ENCODE assay signal across 16 cellular contexts in genomic region chr12:64595863-64596793, GRCh38. TPM values are rescaled to one million over a fixed set of nuclear protein-coding genes. Genes with fewer than 3 reads are reported as not detected.
A peak's percentile ranks its signal among the peaks of the same experiment; 100 is the strongest.
DNase-seq lines count a peak whose midpoint lies in the region; ATAC-seq and TF ChIP-seq lines count a peak whose summit lies in the region.
"Had no signal": no experiment of that assay in that cellular context is flagged by ENCODE, and none has a peak within 500 bp of the region (broad histone marks: within the 10 kb centered on the region; RNA-seq: fewer than 3 reads in every experiment).

No MANE protein-coding gene starts in this region.

- H3K4me1 ChIP-seq in right cardiac atrium (ENCODE audit: control insufficient read depth, insufficient read depth, low read length) (no peaks in the 10 kb centered on the region), spleen (peaks cover 0 to 63% (median 8%) of the 10 kb centered on the region in 6 donors), mesendoderm (ENCODE audit: control insufficient read depth, low read depth, low read length) (peaks cover 4% of the 10 kb centered on the region)
- H3K4me1 ChIP-seq: gastroesophageal sphincter, pancreas, SJSA1 had no signal

- peak; percentile 45 for DNase-seq in ELF-1 (ENCODE audit: low read depth, low spot score)
- peak; percentile 61 to 63 for DNase-seq in NOMO-1 (lab: John Stamatoyannopoulos, UW; ENCODE audit: unreplicated experiment in 2 of 2)
- no peak for DNase-seq in right cardiac atrium
- DNase-seq in spleen = no peak
- no peak for DNase-seq in mesendoderm
- DNase-seq: BE2C, DMS53, dorsolateral prefrontal cortex, erythroblast, NCI-H1092, NCI-H510A treated with DMSO at 0.1 percent for 48 hours, pancreas had no signal

- H4K8ac ChIP-seq in mesendoderm (ENCODE audit: low read depth, low read length) = no peak overlapping the region

- H3K18ac ChIP-seq in mesendoderm (ENCODE audit: low read length) = no peak overlapping the region

- H3K4me3 ChIP-seq in right cardiac atrium (ENCODE audit: low read length) (no peak overlapping the region), spleen (peak overlapping the region in 1 of 8 donors; percentile 23), mesendoderm (ENCODE audit: low read length) (no peak overlapping the region)
- H3K4me3 ChIP-seq: dorsolateral prefrontal cortex, gastroesophageal sphincter, pancreas, SJSA1 had no signal

- H2AK5ac ChIP-seq in mesendoderm (ENCODE audit: low read length) = no peak overlapping the region

- peak; percentile 62 to 69 for ATAC-seq in right cardiac atrium
- ATAC-seq in GM19463 (IDR thresholded peaks at IDR 0.05; ENCODE audit: unreplicated experiment) = no peak
- no peak for ATAC-seq in HG02763 (IDR thresholded peaks at IDR 0.05; ENCODE audit: unreplicated experiment)
- ATAC-seq: gastroesophageal sphincter had no signal

- H3K79me2 ChIP-seq in mesendoderm (ENCODE audit: control insufficient read depth, insufficient read depth, low read length) = no peaks in the 10 kb centered on the region

- 84% methylated on average over 6 of the region's 6 CpGs for WGBS in right cardiac atrium
- WGBS in spleen, 5 donors = 67 to 89% (median 78%) methylated on average over 6 of the region's 6 CpGs
- WGBS in mesendoderm (ENCODE audit: extremely low coverage, insufficient coverage, low lambda C conversion rate) = no CpG with 5 or more reads among the region's 6 CpGs

- no peak overlapping the region for H2BK15ac ChIP-seq in mesendoderm (replicated peaks; ENCODE audit: low read depth)

- no peak overlapping the region for H3K56ac ChIP-seq in mesendoderm (ENCODE audit: low read length)

- no peak overlapping the region for H2BK120ac ChIP-seq in mesendoderm (ENCODE audit: low read depth, low read length)

- no peaks in the 10 kb centered on the region for H3K9me3 ChIP-seq in right cardiac atrium (ENCODE audit: control insufficient read depth, low read length)
- no peaks in the 10 kb centered on the region for H3K9me3 ChIP-seq in spleen
- H3K9me3 ChIP-seq: BE2C, gastroesophageal sphincter, pancreas, SJSA1 had no signal

- H3K23ac ChIP-seq in mesendoderm (ENCODE audit: low read length) = no peak overlapping the region

- no peak overlapping the region for H3K4ac ChIP-seq in mesendoderm (ENCODE audit: low read depth, low read length)

- no peak overlapping the region for H3K4me2 ChIP-seq in mesendoderm (ENCODE audit: low read length)

- H2BK5ac ChIP-seq in mesendoderm (ENCODE audit: low read length) = no peak overlapping the region

- intact Hi-C loops in right cardiac atrium (cut with DNase I) = no loop called here
- intact Hi-C loops in spleen (cut with DNase I; ENCODE audit: low total_unique reads) = no loop called here

- H3K27ac ChIP-seq in right cardiac atrium (ENCODE audit: low read length) (no peak overlapping the region), spleen (peak overlapping the region in 7 of 8 donors; percentile 7 to 88 (median 71)), mesendoderm (ENCODE audit: low read depth, low read length) (no peak overlapping the region)
- H3K27ac ChIP-seq: dorsolateral prefrontal cortex, gastroesophageal sphincter, pancreas, SJSA1 had no signal

- TF ChIP-seq POLR2A in spleen (IDR thresholded peaks at IDR 0.05) = no peak

- H3K79me1 ChIP-seq in mesendoderm (ENCODE audit: low read length) = no peaks in the 10 kb centered on the region

- peak in 1 of 11 experiments; percentile 9 for TF ChIP-seq CTCF in spleen (IDR thresholded peaks at IDR 0.05 in 8 of 11, conservative IDR thresholded peaks at IDR 0.05 in 3 of 11)

- H3K9ac ChIP-seq in mesendoderm (ENCODE audit: low read length) = no peak overlapping the region

- no peak overlapping the region for H4K5ac ChIP-seq in mesendoderm (ENCODE audit: low read length)

- no peaks in the 10 kb centered on the region for H3K36me3 ChIP-seq in spleen
- H3K36me3 ChIP-seq in mesendoderm (ENCODE audit: control insufficient read depth, insufficient read depth, low read length) = no peaks in the 10 kb centered on the region
- H3K36me3 ChIP-seq: BE2C, gastroesophageal sphincter, pancreas, SJSA1 had no signal

- H3K27me3 ChIP-seq in right cardiac atrium (ENCODE audit: control insufficient read depth, insufficient read depth) = no peaks in the 10 kb centered on the region
- no peaks in the 10 kb centered on the region for H3K27me3 ChIP-seq in spleen (replicated peaks in 1 of 7)
- H3K27me3 ChIP-seq in mesendoderm (ENCODE audit: insufficient read depth, low read length, poor library complexity) = no peaks in the 10 kb centered on the region
- H3K27me3 ChIP-seq: BE2C, dorsolateral prefrontal cortex, gastroesophageal sphincter, pancreas, SJSA1 had no signal

RNA-seq across cellular contexts. Expression of gene RASSF3, which starts 14.2 kb away (rescaled TPM):
- total RNA-seq in right cardiac atrium (100 to 1,000 TPM; 111 to 154 (median 122) TPM), spleen (100 to 1,000 TPM in 3 of 7 donors, 10 to 100 TPM in 4; 69.1 to 120 (median 97.0) TPM)
- polyA plus RNA-seq in right cardiac atrium (44.6 TPM), spleen (10 to 100 TPM; 31.0 to 51.5 (median 31.8) TPM)
- 25.6 TPM for polyA plus RNA-seq in mesendoderm (2013, experiment 1 of 2)
- 25.2 TPM for polyA plus RNA-seq in mesendoderm (2013, experiment 2 of 2)

Comparison
In these comparisons a context has a peak if more than half of its experiments do, and no peak if none do; other contexts are left out.
1. DNase-seq: peak in ELF-1 (single experiment) and NOMO-1 (2 of 2); none in right cardiac atrium (0 of 3), spleen (single experiment) and mesendoderm (single experiment).
2. ATAC-seq: peak in right cardiac atrium (2 of 2); none in GM19463 (single experiment) and HG02763 (single experiment).
3. H3K27ac ChIP-seq: peak in spleen (7 of 8); none in right cardiac atrium (single experiment) and mesendoderm (single experiment).